ENCODE assay signal across 18 cellular contexts in genomic region chr16:87937231-87937542, GRCh38. TPM values are rescaled to one million over a fixed set of nuclear protein-coding genes. Genes with fewer than 3 reads are reported as not detected.
"Had no signal": no experiment of that assay in that cellular context is flagged by ENCODE, and none has a peak within 500 bp of the region (broad histone marks: within the 10 kb centered on the region; RNA-seq: fewer than 3 reads in every experiment).

No MANE protein-coding gene starts in this region.

RNA-seq across cellular contexts. Expression of gene CA5A, which starts 0.9 kb away (rescaled TPM):
- total RNA-seq: chondrocyte, colonic mucosa, dermis blood vessel endothelial cell, dermis microvascular lymphatic vessel endothelial cell, endodermal cell, endothelial cell of umbilical vein, epithelial cell of proximal tubule, esophagus mucosa, esophagus muscularis mucosa, esophagus squamous epithelium, fibroblast of lung, fibroblast of villous mesenchyme, foreskin keratinocyte, frontal cortex, gastrocnemius medialis, gastroesophageal sphincter, glomerular endothelial cell had no signal
- polyA plus RNA-seq: endothelial cell of umbilical vein, esophagus, fibroblast of lung, foreskin keratinocyte had no signal
